ENCODE assay signal across 1 cellular context in genomic region chr6:155120034-155120433, GRCh38.
TF ChIP-seq lines count a peak whose summit lies in the region.

No MANE protein-coding gene starts in this region.

TF ChIP-seq in H1, 55 proteins besides CTCF, POLR2A, EP300 and RAD21 (continued from another document):
- TF ChIP-seq ATF2 (IDR thresholded peaks at IDR 0.05; ENCODE audit: low read length) (peak; percentile 87), SP1 (IDR thresholded peaks at IDR 0.05; ENCODE audit: low read depth, low read length) (peak; percentile 78), CEBPB (IDR thresholded peaks at IDR 0.05; ENCODE audit: low read depth, low read length) (no peak), POU5F1 (IDR thresholded peaks at IDR 0.05; ENCODE audit: low read depth, low read length) (0 out of 2 replicates have a peak, but pooled peaks have one; percentile 47), HDAC6 (IDR thresholded peaks at IDR 0.05; ENCODE audit: low read depth, low read length) (no peak), HDAC2 (IDR thresholded peaks at IDR 0.05; ENCODE audit: borderline replicate concordance in 1 of 2, low read depth in 2 of 2, low read length in 2 of 2) (peak; percentile 87 to 89; a peak in 2 of 4 replicates), GABPA (IDR thresholded peaks at IDR 0.05; ENCODE audit: borderline replicate concordance, insufficient read depth, low read length) (no peak), TCF12 (IDR thresholded peaks at IDR 0.05; ENCODE audit: low read depth, low read length) (peak; percentile 93), GTF2F1 (IDR thresholded peaks at IDR 0.05; ENCODE audit: borderline replicate concordance, low read depth, low read length) (no peak), CHD7 (IDR thresholded peaks at IDR 0.05; ENCODE audit: insufficient replicate concordance, low read length) (peak; percentile 90), JUN (IDR thresholded peaks at IDR 0.05; ENCODE audit: low read depth, low read length) (no peak), JUND (IDR thresholded peaks at IDR 0.05; ENCODE audit: low read length) (no peak), SP4 (IDR thresholded peaks at IDR 0.05; ENCODE audit: low read length) (no peak), BCL11A (IDR thresholded peaks at IDR 0.05; ENCODE audit: low read depth in 2 of 2, low read length in 2 of 2) (no peak), SP2 (IDR thresholded peaks at IDR 0.05; ENCODE audit: low read length) (no peak), SIN3A (conservative IDR thresholded peaks at IDR 0.05 in 1 of 2, IDR thresholded peaks at IDR 0.05 in 1 of 2; ENCODE audit: low read depth in 1 of 2, low read length in 2 of 2) (no peak), RXRA (IDR thresholded peaks at IDR 0.05; ENCODE audit: insufficient read depth, low read depth, low read length) (no peak), RFX5 (IDR thresholded peaks at IDR 0.05; ENCODE audit: borderline replicate concordance, low read depth, low read length) (no peak), TEAD4 (IDR thresholded peaks at IDR 0.05; ENCODE audit: low read depth, low read length) (peak; percentile 97), KDM1A (IDR thresholded peaks at IDR 0.05; ENCODE audit: borderline replicate concordance, low read length) (no peak), CHD1 (IDR thresholded peaks at IDR 0.05; ENCODE audit: low read depth, low read length) (no peak), CHD2 (IDR thresholded peaks at IDR 0.05; ENCODE audit: low read length) (no peak), KDM5A (IDR thresholded peaks at IDR 0.05; ENCODE audit: low read length) (no peak), E2F6 (IDR thresholded peaks at IDR 0.05) (peak; percentile 30; the same call in 1 of the 2 replicates), NANOG (IDR thresholded peaks at IDR 0.05; ENCODE audit: insufficient read depth, low read depth, low read length, poor library complexity, severe bottlenecking) (peak; percentile 95), CTBP2 (IDR thresholded peaks at IDR 0.05; ENCODE audit: borderline replicate concordance, insufficient read depth, insufficient read length, low read length) (peak; percentile 36), RBBP5 (IDR thresholded peaks at IDR 0.05; ENCODE audit: borderline replicate concordance, low read depth, low read length) (no peak), TAF7 (optimal IDR thresholded peaks at IDR 0.05; ENCODE audit: borderline replicate concordance, low read depth, low read length) (no peak), BRCA1 (IDR thresholded peaks at IDR 0.05; ENCODE audit: low read depth, low read length) (no peak), ASH2L (IDR thresholded peaks at IDR 0.05; ENCODE audit: low read length) (peak; percentile 58), RNF2 (IDR thresholded peaks at IDR 0.05; ENCODE audit: borderline replicate concordance, low read depth, low read length, missing control alignments, poor library complexity, severe bottlenecking) (no peak), ZNF274 (IDR thresholded peaks at IDR 0.05; ENCODE audit: borderline replicate concordance, extremely low read depth, low read length) (no peak), ATF3 (IDR thresholded peaks at IDR 0.05; ENCODE audit: insufficient read depth, low read depth, low read length) (no peak), SUZ12 (IDR thresholded peaks at IDR 0.05; ENCODE audit: low read length) (no peak), NRF1 (IDR thresholded peaks at IDR 0.05; ENCODE audit: low read depth, low read length) (no peak), SAP30 (IDR thresholded peaks at IDR 0.05; ENCODE audit: insufficient read depth, insufficient replicate concordance, low read length) (no peak), CREB1 (IDR thresholded peaks at IDR 0.05) (no peak), TAF1 (IDR thresholded peaks at IDR 0.05; ENCODE audit: low read depth, low read length) (no peak), YY1 (IDR thresholded peaks at IDR 0.05; ENCODE audit: low read depth, low read length) (peak; percentile 67; the same call in 1 of the 2 replicates), SRF (IDR thresholded peaks at IDR 0.05; ENCODE audit: low read depth, low read length) (no peak), KDM4A (IDR thresholded peaks at IDR 0.05; ENCODE audit: low read depth, low read length, severe bottlenecking) (no peak), SIX5 (IDR thresholded peaks at IDR 0.05; ENCODE audit: low read depth, low read length) (no peak), EZH2 (IDR thresholded peaks at IDR 0.05; ENCODE audit: low read depth, low read length, severe bottlenecking) (no peak), FOSL1 (IDR thresholded peaks at IDR 0.05; ENCODE audit: insufficient read depth, low read depth, low read length) (no peak), PHF8 (conservative IDR thresholded peaks at IDR 0.05; ENCODE audit: low read depth, low read length) (no peak), SIRT6 (IDR thresholded peaks at IDR 0.05; ENCODE audit: low read length) (no peak), TBP (IDR thresholded peaks at IDR 0.05; ENCODE audit: low read depth, low read length) (no peak)
- TF ChIP-seq, protein P1, sequence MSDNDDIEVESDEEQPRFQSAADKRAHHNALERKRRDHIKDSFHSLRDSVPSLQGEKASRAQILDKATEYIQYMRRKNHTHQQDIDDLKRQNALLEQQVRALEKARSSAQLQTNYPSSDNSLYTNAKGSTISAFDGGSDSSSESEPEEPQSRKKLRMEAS (IDR thresholded peaks at IDR 0.05) = peak; percentile 53; the same call in 1 of the 2 replicates
- TF ChIP-seq, protein P2, sequence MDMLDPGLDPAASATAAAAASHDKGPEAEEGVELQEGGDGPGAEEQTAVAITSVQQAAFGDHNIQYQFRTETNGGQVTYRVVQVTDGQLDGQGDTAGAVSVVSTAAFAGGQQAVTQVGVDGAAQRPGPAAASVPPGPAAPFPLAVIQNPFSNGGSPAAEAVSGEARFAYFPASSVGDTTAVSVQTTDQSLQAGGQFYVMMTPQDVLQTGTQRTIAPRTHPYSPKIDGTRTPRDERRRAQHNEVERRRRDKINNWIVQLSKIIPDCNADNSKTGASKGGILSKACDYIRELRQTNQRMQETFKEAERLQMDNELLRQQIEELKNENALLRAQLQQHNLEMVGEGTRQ (IDR thresholded peaks at IDR 0.05; ENCODE audit: low read length) = no peak
